9 cellular contexts compared by ENCODE assay signal in the genomic region with DNA sequence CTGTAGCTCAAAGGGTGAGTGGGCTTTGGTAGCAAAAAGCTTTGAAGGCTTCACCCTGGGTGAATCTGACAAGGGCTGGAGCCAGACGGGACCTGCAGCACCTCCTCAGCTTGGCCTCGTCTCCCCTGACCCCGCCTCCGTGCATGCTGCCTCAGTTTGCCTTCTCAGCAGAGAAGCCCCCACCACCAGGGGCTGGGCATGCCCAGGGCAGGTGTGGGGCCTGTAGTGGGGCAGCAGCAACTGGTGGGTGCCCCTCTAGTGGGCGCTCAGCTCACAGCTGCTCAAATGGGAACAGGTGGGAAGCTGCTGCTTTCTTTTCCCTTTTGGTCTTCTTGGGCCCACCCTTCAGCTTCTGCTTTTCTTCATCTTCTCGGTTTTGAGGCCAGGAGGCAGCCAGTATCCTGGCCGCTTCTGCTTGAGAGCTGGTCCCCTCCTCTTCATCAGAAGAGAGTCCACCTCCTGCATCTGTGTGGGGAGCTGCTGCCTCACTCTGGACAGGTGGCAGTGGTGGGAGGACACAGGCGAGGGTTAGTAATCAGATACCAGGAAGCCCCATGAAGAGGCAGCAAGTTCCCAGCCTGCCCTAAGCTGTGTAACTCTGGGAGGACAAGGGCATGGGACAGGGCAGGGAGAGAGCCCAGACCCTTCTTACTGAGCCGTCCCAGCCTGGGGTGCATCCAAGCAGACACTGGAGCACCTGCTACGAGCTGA. TPM values are rescaled to one million over a fixed set of nuclear protein-coding genes. Genes with fewer than 3 reads are reported as not detected.
DNase-seq lines count a peak whose midpoint lies in the region; ATAC-seq and TF ChIP-seq lines count a peak whose summit lies in the region.
"Had no signal": no experiment of that assay in that cellular context is flagged by ENCODE, and none has a peak within 500 bp of the region (broad histone marks: within the 10 kb centered on the region; RNA-seq: fewer than 3 reads in every experiment).

No MANE protein-coding gene starts in this region.

- no peak for TF ChIP-seq CTCF in tibial artery (IDR thresholded peaks at IDR 0.05)
- no peak for TF ChIP-seq CTCF in omental fat pad (IDR thresholded peaks at IDR 0.05)

- H3K9me3 ChIP-seq in tibial artery, result no peaks in the 10 kb centered on the region

- H3K4me3 Mint-ChIP-seq in activated T-cell treated with anti-CD3 and anti-CD28 coated beads, Interleukin-2, amount 50 U/mL, for 24 hours, result no peak overlapping the region
- H3K4me3 Mint-ChIP-seq in memory B cell, result no peak overlapping the region

- no peaks in the 10 kb centered on the region for H3K9me3 Mint-ChIP-seq in activated T-cell treated with anti-CD3 and anti-CD28 coated beads, Interleukin-2, amount 50 U/mL, for 24 hours
- no peaks in the 10 kb centered on the region for H3K9me3 Mint-ChIP-seq in memory B cell

- DNase-seq in activated T-cell treated with anti-CD3 and anti-CD28 coated beads, Interleukin-2, amount 50 U/mL, for 24 hours, result no peak
- DNase-seq in activated T-cell treated with anti-CD3 and anti-CD28 coated beads for 4 hours (no peak), memory B cell (ENCODE audit: low spot score in 2 of 2) (no peak), tibial artery (no peak), omental fat pad (ENCODE audit: low spot score) (no peak), HK-2 (ENCODE audit: unreplicated experiment) (no peak)
- DNase-seq: nucleus accumbens had no signal

- no peak overlapping the region for H3K4me3 ChIP-seq in tibial artery

- H3K27me3 Mint-ChIP-seq in activated T-cell treated with anti-CD3 and anti-CD28 coated beads, Interleukin-2, amount 50 U/mL, for 24 hours, result no peaks in the 10 kb centered on the region
- no peaks in the 10 kb centered on the region for H3K27me3 Mint-ChIP-seq in memory B cell

- peaks cover 21 to 62% (median 49%) of the 10 kb centered on the region in 3 donors for H3K36me3 ChIP-seq in tibial artery

- peak overlapping the region; percentile 87 for H3K27ac Mint-ChIP-seq in activated T-cell treated with anti-CD3 and anti-CD28 coated beads, Interleukin-2, amount 50 U/mL, for 24 hours
- H3K27ac Mint-ChIP-seq in memory B cell, result peak overlapping the region; percentile 98

- H3K36me3 Mint-ChIP-seq in activated T-cell treated with anti-CD3 and anti-CD28 coated beads, Interleukin-2, amount 50 U/mL, for 24 hours (ENCODE audit: low read depth), result peaks cover 88% of the 10 kb centered on the region
- peaks cover 29% of the 10 kb centered on the region for H3K36me3 Mint-ChIP-seq in memory B cell

- intact Hi-C loops in tibial artery (cut with DNase I; ENCODE audit: low total_unique reads), result no loop called here

- H3K27ac ChIP-seq in angular gyrus (ENCODE audit: low read depth, low read length), result peak overlapping the region; percentile 75
- H3K27ac ChIP-seq in tibial artery, result peak overlapping the region; percentile 87 to 88

- H3K4me1 Mint-ChIP-seq in activated T-cell treated with anti-CD3 and anti-CD28 coated beads, Interleukin-2, amount 50 U/mL, for 24 hours (ENCODE audit: low read depth), result peaks cover 51% of the 10 kb centered on the region
- peaks cover 14% of the 10 kb centered on the region for H3K4me1 Mint-ChIP-seq in memory B cell

- ATAC-seq in memory B cell (ENCODE audit: low read depth) (no peak), omental fat pad (ENCODE audit: low FRiP score) (no peak), GM21360 (IDR thresholded peaks at IDR 0.05; ENCODE audit: unreplicated experiment) (no peak)

- peaks cover 0 to 79% (median 64%) of the 10 kb centered on the region in 4 donors for H3K4me1 ChIP-seq in tibial artery

- no peaks in the 10 kb centered on the region for H3K27me3 ChIP-seq in tibial artery

RNA-seq across cellular contexts. Expression of a gene that starts 21.0 kb away (rescaled TPM):
- 100 to 1,000 TPM; 110 to 143 (median 140) TPM for total RNA-seq in omental fat pad

RNA-seq across cellular contexts. Expression of a gene that starts 21.2 kb away (rescaled TPM):
- 10 to 100 TPM; 11.4 to 19.1 (median 14.7) TPM for total RNA-seq in omental fat pad

RNA-seq across cellular contexts. Expression of a gene that starts 32.6 kb away (rescaled TPM):
- 10 to 100 TPM; 26.5 to 47.8 (median 33.8) TPM for total RNA-seq in omental fat pad

RNA-seq across cellular contexts. Expression of a gene that starts 32.8 kb away (rescaled TPM):
- total RNA-seq in omental fat pad, result 10 to 100 TPM in 2 of 4 donors, 1 to 10 TPM in 2; 8.0 to 12.4 (median 10.9) TPM
